Comparison of ENCODE assay signal across 19 cellular contexts in the genomic region with DNA sequence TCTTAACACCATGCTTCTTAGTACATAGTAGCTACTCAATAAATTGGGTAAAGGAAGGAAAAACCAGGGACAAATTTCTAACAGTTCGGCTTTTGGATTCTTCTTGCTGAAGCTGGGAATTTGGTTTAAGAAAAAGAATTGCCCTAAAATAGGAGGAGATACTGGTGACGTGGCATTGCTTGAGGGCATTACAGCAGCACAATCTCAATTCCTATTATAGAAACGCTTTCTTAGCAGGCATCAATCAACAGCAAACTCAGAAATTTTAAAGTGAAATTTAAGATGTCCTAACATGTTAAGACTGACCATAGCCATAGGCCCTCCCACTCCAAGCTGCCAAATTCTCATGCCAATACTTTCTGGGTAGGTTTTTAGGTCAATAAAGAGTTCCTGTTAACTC.
A peak's percentile ranks its signal among the peaks of the same experiment; 100 is the strongest.
DNase-seq lines count a peak whose midpoint lies in the region; ATAC-seq and TF ChIP-seq lines count a peak whose summit lies in the region.
"Had no signal": no experiment of that assay in that cellular context is flagged by ENCODE, and none has a peak within 500 bp of the region (broad histone marks: within the 10 kb centered on the region; RNA-seq: fewer than 3 reads in every experiment).

No MANE protein-coding gene starts in this region.

- peak overlapping the region; percentile 75 for H3K27ac Mint-ChIP-seq in chondrocyte (ENCODE audit: unreplicated experiment)
- H3K27ac Mint-ChIP-seq in activated naive CD8-positive, alpha-beta T cell treated with anti-CD3 and anti-CD28 coated beads for 36 hours = no peak overlapping the region
- H3K27ac Mint-ChIP-seq: CD4-positive, alpha-beta memory T cell; IgD-negative memory B cell; T-cell had no signal

- no peak for ATAC-seq in Right ventricle myocardium inferior
- ATAC-seq in GM18517 (IDR thresholded peaks at IDR 0.05; ENCODE audit: unreplicated experiment) = no peak
- ATAC-seq: HCT116, T-cell had no signal

- TF ChIP-seq CTCF in chondrocyte (IDR thresholded peaks at IDR 0.05) = no peak

- peaks cover 3% of the 10 kb centered on the region for H3K36me3 Mint-ChIP-seq in chondrocyte (ENCODE audit: low read depth)
- H3K36me3 Mint-ChIP-seq in activated naive CD8-positive, alpha-beta T cell treated with anti-CD3 and anti-CD28 coated beads for 36 hours = peaks cover 39% of the 10 kb centered on the region

- H3K9me3 Mint-ChIP-seq in chondrocyte (ENCODE audit: low read depth) = peaks cover 7% of the 10 kb centered on the region
- peaks cover 11% of the 10 kb centered on the region for H3K9me3 Mint-ChIP-seq in activated naive CD8-positive, alpha-beta T cell treated with anti-CD3 and anti-CD28 coated beads for 36 hours

- H3K27me3 Mint-ChIP-seq in chondrocyte (ENCODE audit: low read depth) = no peaks in the 10 kb centered on the region
- H3K27me3 Mint-ChIP-seq in activated naive CD8-positive, alpha-beta T cell treated with anti-CD3 and anti-CD28 coated beads for 36 hours = no peaks in the 10 kb centered on the region
- H3K27me3 Mint-ChIP-seq: CD4-positive, alpha-beta memory T cell; IgD-negative memory B cell; T-cell had no signal

- H3K4me1 Mint-ChIP-seq in chondrocyte (ENCODE audit: low read depth) = peaks cover 78% of the 10 kb centered on the region
- H3K4me1 Mint-ChIP-seq in activated naive CD8-positive, alpha-beta T cell treated with anti-CD3 and anti-CD28 coated beads for 36 hours = peaks cover 9% of the 10 kb centered on the region

- H3K4me3 Mint-ChIP-seq in chondrocyte (ENCODE audit: unreplicated experiment) = no peak overlapping the region
- H3K4me3 Mint-ChIP-seq in activated naive CD8-positive, alpha-beta T cell treated with anti-CD3 and anti-CD28 coated beads for 36 hours = no peak overlapping the region
- H3K4me3 Mint-ChIP-seq: CD4-positive, alpha-beta memory T cell; IgD-negative memory B cell; T-cell had no signal

- DNase-seq in NAMALWA (ENCODE audit: low spot score) (peak; percentile 24), RPMI7951 (ENCODE audit: low read depth) (peak; percentile 64), chondrocyte (ENCODE audit: low spot score) (no peak), Right ventricle myocardium inferior (ENCODE audit: missing footprints) (no peak)
- no peak for DNase-seq in activated naive CD8-positive, alpha-beta T cell treated with anti-CD3 and anti-CD28 coated beads for 36 hours
- DNase-seq in stimulated activated CD4-positive, alpha-beta T cell treated with anti-CD3 and anti-CD28 coated beads, Interleukin-2, amount 100 ng/mL, for 24 hours = no peak
- DNase-seq: C1 segment of cervical spinal cord; Caco-2; CD4-positive, alpha-beta memory T cell; MV-4-11; NCI-H2029 treated with DMSO at 0.1 percent for 48 hours; NCI-H446 treated with DMSO at 0.1 percent for 48 hours; NCI-H526 treated with DMSO at 0.1 percent for 48 hours; OCI-M1; SHP77; T-cell had no signal

- intact Hi-C loops in Right ventricle myocardium inferior (cut with DNase I) = no loop called here

Comparison
In these comparisons a context has a peak if more than half of its experiments do, and no peak if none do; other contexts are left out.
1. DNase-seq: peak in NAMALWA (single experiment) and RPMI7951 (single experiment); none in chondrocyte (single experiment), activated naive CD8-positive, alpha-beta T cell treated with anti-CD3 and anti-CD28 coated beads for 36 hours (single experiment), Right ventricle myocardium inferior (single experiment) and stimulated activated CD4-positive, alpha-beta T cell treated with anti-CD3 and anti-CD28 coated beads, Interleukin-2, amount 100 ng/mL, for 24 hours (0 of 2).